28 cellular contexts compared by ENCODE assay signal in the genomic region with DNA sequence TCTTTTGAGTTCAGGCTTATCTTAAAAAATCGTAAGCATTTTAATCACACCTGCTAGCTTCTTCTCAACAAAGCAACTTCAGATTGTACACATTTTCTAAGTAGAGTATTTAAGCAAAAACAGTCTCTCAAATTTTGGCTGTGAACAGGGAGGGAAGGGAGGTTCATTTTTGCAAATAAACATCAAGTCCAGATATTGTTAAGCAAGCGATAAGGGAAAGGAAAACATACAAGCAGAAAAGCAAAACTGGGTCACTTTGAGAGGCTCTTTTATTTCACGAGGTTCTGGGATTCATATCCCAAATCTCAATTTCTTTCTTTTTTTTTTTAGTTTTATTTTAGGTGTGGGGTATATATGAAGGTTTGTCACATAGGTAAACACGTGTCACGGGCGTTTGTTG.
"Had no signal": no experiment of that assay in that cellular context is flagged by ENCODE, and none has a peak within 500 bp of the region (broad histone marks: within the 10 kb centered on the region; RNA-seq: fewer than 3 reads in every experiment).

No MANE protein-coding gene starts in this region.

- H3K4me3 Mint-ChIP-seq: activated CD8-positive, alpha-beta T cell treated with anti-CD3 and anti-CD28 coated beads for 36 hours; activated naive CD8-positive, alpha-beta T cell treated with anti-CD3 and anti-CD28 coated beads for 36 hours; activated T-cell treated with anti-CD3 and anti-CD28 coated beads, Interleukin-2, amount 50 U/mL, for 72 hours; activated T-helper 17 cell treated with anti-CD3 and anti-CD28 coated beads, Interleukin-2, amount 50 U/mL, for 72 hours; central memory CD8-positive, alpha-beta T cell; T-helper 1 cell treated with Interleukin-12 subunit alpha and Interleukin-12 subunit beta and Interleukin-4 antibody, amounts not matched to agents 30 μg/mL and 1 μg/mL, for 36 hours; T-helper 2 cell treated with Interferon-gamma antibody and Interleukin-4, amounts not matched to agents 5 μg/mL and 100 μg/mL, for 36 hours had no signal

- ATAC-seq: activated CD8-positive, alpha-beta T cell treated with anti-CD3 and anti-CD28 coated beads for 36 hours; activated T-cell treated with anti-CD3 and anti-CD28 coated beads, Interleukin-2, amount 50 U/mL, for 72 hours; activated T-helper 17 cell treated with anti-CD3 and anti-CD28 coated beads, Interleukin-2, amount 50 U/mL, for 72 hours; PC-3 had no signal

- H3K9me3 Mint-ChIP-seq: activated CD8-positive, alpha-beta T cell treated with anti-CD3 and anti-CD28 coated beads for 36 hours; activated naive CD8-positive, alpha-beta T cell treated with anti-CD3 and anti-CD28 coated beads for 36 hours; activated T-cell treated with anti-CD3 and anti-CD28 coated beads, Interleukin-2, amount 50 U/mL, for 72 hours; activated T-helper 17 cell treated with anti-CD3 and anti-CD28 coated beads, Interleukin-2, amount 50 U/mL, for 72 hours; central memory CD8-positive, alpha-beta T cell; T-helper 1 cell treated with Interleukin-12 subunit alpha and Interleukin-12 subunit beta and Interleukin-4 antibody, amounts not matched to agents 30 μg/mL and 1 μg/mL, for 36 hours; T-helper 2 cell treated with Interferon-gamma antibody and Interleukin-4, amounts not matched to agents 5 μg/mL and 100 μg/mL, for 36 hours had no signal

- H3K4me1 Mint-ChIP-seq: activated naive CD8-positive, alpha-beta T cell treated with anti-CD3 and anti-CD28 coated beads for 36 hours; activated T-helper 17 cell treated with anti-CD3 and anti-CD28 coated beads, Interleukin-2, amount 50 U/mL, for 72 hours; central memory CD8-positive, alpha-beta T cell had no signal

- DNase-seq: activated CD4-positive, alpha-beta T cell treated with anti-CD3 and anti-CD28 coated beads for 1 hour; activated CD4-positive, alpha-beta T cell treated with anti-CD3 and anti-CD28 coated beads for 48 hours; activated CD4-positive, CD25-positive, alpha-beta regulatory T cell; activated CD8-positive, alpha-beta T cell treated with anti-CD3 and anti-CD28 coated beads for 36 hours; activated effector memory CD4-positive, alpha-beta T cell treated with anti-CD3 and anti-CD28 coated beads, Interleukin-2, amount 50 U/mL, for 16 hours; activated naive CD4-positive, alpha-beta T cell; activated naive CD4-positive, alpha-beta T cell treated with anti-CD3 and anti-CD28 coated beads, Interleukin-2, amount 50 U/mL, for 16 hours; activated naive CD8-positive, alpha-beta T cell treated with anti-CD3 and anti-CD28 coated beads for 36 hours; activated T-cell treated with anti-CD3 and anti-CD28 coated beads, Interleukin-2, amount 50 U/mL, for 1 hour; activated T-cell treated with anti-CD3 and anti-CD28 coated beads, Interleukin-2, amount 50 U/mL, for 72 hours; amniotic stem cell; aorta; brain microvascular endothelial cell; MV-4-11; NCI-H1092; NCI-H1694 treated with DMSO at 0.1 percent for 48 hours; NCI-H2029; NCI-H446; NCI-H510A treated with DMSO at 0.1 percent for 48 hours; NK-92 treated with Interleukin-12 subunit alpha and Interleukin-12 subunit beta, amount 100 ng/mL, for 24 hours; PC-3; Peyer's patch; RPMI8226 had no signal

- H3K4me2 ChIP-seq: KMS-11 had no signal

- H3K27me3 Mint-ChIP-seq: activated CD8-positive, alpha-beta T cell treated with anti-CD3 and anti-CD28 coated beads for 36 hours; activated naive CD8-positive, alpha-beta T cell treated with anti-CD3 and anti-CD28 coated beads for 36 hours; activated T-helper 17 cell treated with anti-CD3 and anti-CD28 coated beads, Interleukin-2, amount 50 U/mL, for 72 hours; central memory CD8-positive, alpha-beta T cell had no signal

- H3K27ac ChIP-seq: brain microvascular endothelial cell, KMS-11, Peyer's patch had no signal

- H3K27me3 ChIP-seq: brain microvascular endothelial cell, Peyer's patch had no signal

- H3K36me3 ChIP-seq: brain microvascular endothelial cell had no signal

- H3K4me1 ChIP-seq: Peyer's patch had no signal

- H3K9me3 ChIP-seq: Peyer's patch had no signal

- H3K4me3 ChIP-seq: Peyer's patch had no signal

- H3K9ac ChIP-seq: KMS-11 had no signal

- H3K27ac Mint-ChIP-seq: activated CD8-positive, alpha-beta T cell treated with anti-CD3 and anti-CD28 coated beads for 36 hours; activated naive CD8-positive, alpha-beta T cell treated with anti-CD3 and anti-CD28 coated beads for 36 hours; activated T-cell treated with anti-CD3 and anti-CD28 coated beads, Interleukin-2, amount 50 U/mL, for 72 hours; activated T-helper 17 cell treated with anti-CD3 and anti-CD28 coated beads, Interleukin-2, amount 50 U/mL, for 72 hours; T-helper 1 cell treated with Interleukin-12 subunit alpha and Interleukin-12 subunit beta and Interleukin-4 antibody, amounts not matched to agents 30 μg/mL and 1 μg/mL, for 36 hours; T-helper 2 cell treated with Interferon-gamma antibody and Interleukin-4, amounts not matched to agents 5 μg/mL and 100 μg/mL, for 36 hours had no signal
